ENCODE assay signal across 1 cellular context in the genomic region with DNA sequence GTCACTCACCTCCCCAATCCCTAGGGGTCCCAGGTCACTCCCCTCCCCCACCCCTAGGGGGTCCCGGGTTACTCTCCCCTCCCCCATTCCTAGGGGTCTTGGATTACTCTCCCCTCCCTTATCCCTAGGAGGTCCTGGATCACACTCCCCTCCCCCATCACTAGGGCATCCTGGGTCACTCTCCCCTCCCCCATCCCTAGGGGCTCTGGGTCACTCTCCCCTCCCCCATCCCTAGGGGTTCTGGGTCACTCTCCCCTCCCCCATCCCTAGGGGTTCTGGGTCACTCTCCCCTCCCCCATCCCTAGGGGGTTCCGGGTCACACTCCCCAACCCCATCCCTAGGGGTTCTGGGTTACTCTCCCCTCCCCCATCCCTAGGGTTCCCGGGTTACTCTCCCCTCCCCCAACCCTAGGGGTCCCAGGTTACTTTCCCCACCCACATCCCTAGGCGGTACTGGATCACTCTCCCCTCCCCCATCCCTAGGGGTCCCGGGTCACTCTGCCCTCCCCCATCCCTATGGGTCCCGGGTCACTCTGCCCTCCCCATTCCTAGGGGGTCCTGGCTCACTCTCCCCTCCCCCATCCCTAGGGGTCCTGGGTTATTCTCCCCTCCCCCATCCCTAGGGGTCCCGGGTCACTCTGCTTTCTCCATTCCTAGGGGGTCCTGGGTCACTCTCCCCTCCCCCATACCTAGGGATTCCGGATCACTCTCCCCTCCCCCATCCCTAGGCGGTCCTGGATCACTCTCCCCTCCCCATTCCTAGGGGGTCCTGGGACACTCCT.
TF ChIP-seq lines count a peak whose summit lies in the region.

No MANE protein-coding gene starts in this region.

TF ChIP-seq in H1, 55 proteins besides CTCF, POLR2A, EP300 and RAD21:
- TF ChIP-seq POLR2AphosphoS5 (IDR thresholded peaks at IDR 0.05; ENCODE audit: low read depth, low read length) (no peak), CHD2 (IDR thresholded peaks at IDR 0.05; ENCODE audit: low read length) (no peak), GTF2F1 (IDR thresholded peaks at IDR 0.05; ENCODE audit: borderline replicate concordance, low read depth, low read length) (no peak), EGR1 (IDR thresholded peaks at IDR 0.05; ENCODE audit: borderline replicate concordance, low read depth, low read length) (no peak), JUND (IDR thresholded peaks at IDR 0.05; ENCODE audit: low read length) (no peak), KDM1A (IDR thresholded peaks at IDR 0.05; ENCODE audit: borderline replicate concordance, low read length) (peak; percentile 89; the same call in 1 of the 2 replicates), CBX8 (IDR thresholded peaks at IDR 0.05; ENCODE audit: borderline replicate concordance, low read depth, low read length) (no peak), BRCA1 (IDR thresholded peaks at IDR 0.05; ENCODE audit: low read depth, low read length) (no peak)
